8 cellular contexts compared by ENCODE assay signal in genomic region chr1:97243973-97244560, GRCh38.
A peak's percentile ranks its signal among the peaks of the same experiment; 100 is the strongest.
DNase-seq lines count a peak whose midpoint lies in the region; ATAC-seq, FAIRE-seq and TF ChIP-seq lines count a peak whose summit lies in the region.

No MANE protein-coding gene starts in this region.

- H3K4me1 ChIP-seq in psoas muscle = peaks cover 3% of the 10 kb centered on the region

- WGBS in psoas muscle, 3 donors = 81 to 86% (median 82%) methylated on average over 2 of the region's 2 CpGs

- no peaks in the 10 kb centered on the region for H3K27me3 Mint-ChIP-seq in immature natural killer cell (ENCODE audit: low read depth in 3 of 3)

- no peaks in the 10 kb centered on the region for H3K9me3 ChIP-seq in psoas muscle

- H3K9me3 Mint-ChIP-seq in immature natural killer cell = no peaks in the 10 kb centered on the region

- peaks cover 1 to 8% (median 5%) of the 10 kb centered on the region in 3 donors for H3K36me3 Mint-ChIP-seq in immature natural killer cell

- H3K27ac ChIP-seq in psoas muscle = no peak overlapping the region

- intact Hi-C loops in psoas muscle (cut with DNase I) = no loop called here

- H3K4me3 ChIP-seq in fibroblast of the aortic adventitia (ENCODE audit: low read depth, low read length) = no peak overlapping the region
- H3K4me3 ChIP-seq in psoas muscle = no peak overlapping the region

- ATAC-seq in GM21447 (IDR thresholded peaks at IDR 0.05; ENCODE audit: unreplicated experiment) (peak; percentile 80), psoas muscle (no peak), GM18858 (IDR thresholded peaks at IDR 0.05; ENCODE audit: unreplicated experiment) (no peak)

- no peak overlapping the region for H3K27ac Mint-ChIP-seq in immature natural killer cell

- TF ChIP-seq CTCF in fibroblast of the aortic adventitia (IDR thresholded peaks at IDR 0.05; ENCODE audit: insufficient read depth, low read length) = peak; percentile 54
- TF ChIP-seq CTCF in psoas muscle (IDR thresholded peaks at IDR 0.05) = no peak

- TF ChIP-seq POLR2A in GM12892 (IDR thresholded peaks at IDR 0.05; ENCODE audit: low read depth, low read length) = no peak

- DNase-seq in DMS53 treated with DMSO at 0.1 percent for 48 hours (lab: John Stamatoyannopoulos, UW; ENCODE audit: unreplicated experiment) = peak; percentile 70
- peak; percentile 41 for DNase-seq in NCI-H69 (lab: John Stamatoyannopoulos, UW)
- peak; percentile 40 for DNase-seq in fibroblast of the aortic adventitia (ENCODE audit: low read depth)
- no peak for DNase-seq in psoas muscle
- DNase-seq in GM12892 (ENCODE audit: insufficient read length) = no peak
- DNase-seq in immature natural killer cell = no peak

- H3K36me3 ChIP-seq in psoas muscle (ENCODE audit: insufficient read depth in 1 of 2, low read depth in 1 of 2) = no peaks in the 10 kb centered on the region

- no peak for FAIRE-seq in GM12892 (lab: Jason Lieb, UNC)

- H3K4me1 Mint-ChIP-seq in immature natural killer cell = no peaks in the 10 kb centered on the region

- H3K4me3 Mint-ChIP-seq in immature natural killer cell = no peak overlapping the region

- no peaks in the 10 kb centered on the region for H3K27me3 ChIP-seq in psoas muscle (ENCODE audit: insufficient read depth in 3 of 3, low read length in 2 of 3)

Comparison
In these comparisons a context has a peak if more than half of its experiments do, and no peak if none do; other contexts are left out.
1. DNase-seq: peak in DMS53 treated with DMSO at 0.1 percent for 48 hours (single experiment), NCI-H69 (single experiment) and fibroblast of the aortic adventitia (single experiment); none in psoas muscle (0 of 2), GM12892 (single experiment) and immature natural killer cell (0 of 3).